ENCODE assay signal across 8 cellular contexts in genomic region chrX:78024349-78025108, GRCh38. TPM values are rescaled to one million over a fixed set of nuclear protein-coding genes. Genes with fewer than 3 reads are reported as not detected.
DNase-seq lines count a peak whose midpoint lies in the region; ATAC-seq and TF ChIP-seq lines count a peak whose summit lies in the region.

No MANE protein-coding gene starts in this region.

- H3K27me3 Mint-ChIP-seq in CD4-positive, CD25-positive, alpha-beta regulatory T cell, result no peaks in the 10 kb centered on the region

- in situ Hi-C loops in GM13976 (cut with MboI; ENCODE audit: low sequenced_read_pairs, unreplicated experiment) (no loop called here), astrocyte of the cerebellum (cut with HindIII; ENCODE audit: low sequenced_read_pairs) (no loop called here)

- no peak overlapping the region for H3K27ac ChIP-seq in CD4-positive, CD25-positive, alpha-beta regulatory T cell (ENCODE audit: insufficient read depth, low read length, poor library complexity, severe bottlenecking)

- ATAC-seq in CD4-positive, CD25-positive, alpha-beta regulatory T cell (ENCODE audit: low read depth in 2 of 2), result peak in 1 of 2 donors; percentile 75
- no peak for ATAC-seq in GM21723 (IDR thresholded peaks at IDR 0.05; ENCODE audit: unreplicated experiment)

- H3K36me3 Mint-ChIP-seq in CD4-positive, CD25-positive, alpha-beta regulatory T cell, result peaks cover 6% of the 10 kb centered on the region

- no peaks in the 10 kb centered on the region for H3K4me1 ChIP-seq in CD4-positive, CD25-positive, alpha-beta regulatory T cell (ENCODE audit: control insufficient read depth, insufficient read depth, low read length, poor library complexity, severe bottlenecking)

- peaks cover 0 to 1% (median 0%) of the 10 kb centered on the region in 7 donors for H3K9me3 Mint-ChIP-seq in CD4-positive, CD25-positive, alpha-beta regulatory T cell

- H3K36me3 ChIP-seq in CD4-positive, CD25-positive, alpha-beta regulatory T cell (ENCODE audit: control insufficient read depth, insufficient read depth, low read length), result no peaks in the 10 kb centered on the region

- H3K4me3 ChIP-seq in CD4-positive, CD25-positive, alpha-beta regulatory T cell (ENCODE audit: low read depth, low read length), result no peak overlapping the region
- H3K4me3 ChIP-seq in astrocyte of the cerebellum (ENCODE audit: low read depth, low read length), result no peak overlapping the region

- DNase-seq in CD4-positive, CD25-positive, alpha-beta regulatory T cell, result peak; percentile 6 to 57 (median 53)
- peak; percentile 53 for DNase-seq in GM13976 (ENCODE audit: low spot score)
- DNase-seq in NCI-H345 (lab: John Stamatoyannopoulos, UW), result peak; percentile 17
- no peak for DNase-seq in astrocyte of the cerebellum (ENCODE audit: low read depth)
- DNase-seq in lung microvascular endothelial cell (ENCODE audit: low read depth in 2 of 2), result peak; percentile 49 to 68
- no peak for DNase-seq in COLO668 (lab: John Stamatoyannopoulos, UW; ENCODE audit: unreplicated experiment)
- no peak for DNase-seq in mesenteric fat pad (ENCODE audit: low spot score)

- H3K4me3 Mint-ChIP-seq in CD4-positive, CD25-positive, alpha-beta regulatory T cell, result no peak overlapping the region

- no peaks in the 10 kb centered on the region for H3K27me3 ChIP-seq in CD4-positive, CD25-positive, alpha-beta regulatory T cell (ENCODE audit: control insufficient read depth, insufficient read depth, low read length)

- peak overlapping the region in 1 of 3 donors; percentile 69 for H3K27ac Mint-ChIP-seq in CD4-positive, CD25-positive, alpha-beta regulatory T cell

- TF ChIP-seq CTCF in GM13976 (IDR thresholded peaks at IDR 0.05; ENCODE audit: borderline replicate concordance, control extremely low read depth, extremely low read depth, insufficient read depth, missing control alignments) (peak; percentile 49), astrocyte of the cerebellum (IDR thresholded peaks at IDR 0.05; ENCODE audit: low read depth, low read length, missing control alignments) (peak; percentile 42)

- peaks cover 0 to 5% (median 2%) of the 10 kb centered on the region in 4 donors for H3K4me1 Mint-ChIP-seq in CD4-positive, CD25-positive, alpha-beta regulatory T cell

- no peaks in the 10 kb centered on the region for H3K9me3 ChIP-seq in CD4-positive, CD25-positive, alpha-beta regulatory T cell (ENCODE audit: control insufficient read depth in 2 of 2, low read length in 2 of 2)

RNA-seq across cellular contexts. Expression of gene PGAM4, which starts 55.1 kb away (rescaled TPM):
- not detected for total RNA-seq in CD4-positive, CD25-positive, alpha-beta regulatory T cell
- polyA plus RNA-seq in CD4-positive, CD25-positive, alpha-beta regulatory T cell, result not detected
- total RNA-seq in lung microvascular endothelial cell (not detected in 2 replicates), mesenteric fat pad (not detected)

Comparison
In these comparisons a context has a peak if more than half of its experiments do, and no peak if none do; other contexts are left out.
1. DNase-seq: peak in CD4-positive, CD25-positive, alpha-beta regulatory T cell (3 of 3), GM13976 (single experiment), NCI-H345 (single experiment) and lung microvascular endothelial cell (2 of 2); none in astrocyte of the cerebellum (single experiment), COLO668 (single experiment) and mesenteric fat pad (single experiment).